ENCODE assay signal across 9 cellular contexts in genomic region chr5:96896285-96896711, GRCh38. TPM values are rescaled to one million over a fixed set of nuclear protein-coding genes. Genes with fewer than 3 reads are reported as not detected.
A peak's percentile ranks its signal among the peaks of the same experiment; 100 is the strongest.
DNase-seq lines count a peak whose midpoint lies in the region; ATAC-seq lines count a peak whose summit lies in the region.
"Had no signal": no experiment of that assay in that cellular context is flagged by ENCODE, and none has a peak within 500 bp of the region (broad histone marks: within the 10 kb centered on the region; RNA-seq: fewer than 3 reads in every experiment).

No MANE protein-coding gene starts in this region.

- peak overlapping the region; percentile 93 for H3K27ac Mint-ChIP-seq in activated CD4-positive, alpha-beta memory T cell treated with anti-CD3 and anti-CD28 coated beads for 36 hours
- peak overlapping the region; percentile 94 to 96 for H3K27ac Mint-ChIP-seq in stimulated activated naive CD8-positive, alpha-beta T cell treated with anti-CD3 and anti-CD28 coated beads, Interleukin-15, amount 100 ng/mL, for 72 hours

- peak overlapping the region; percentile 84 for H3K4me3 Mint-ChIP-seq in activated T-cell treated with anti-CD3 and anti-CD28 coated beads, Interleukin-2, amount 50 U/mL, for 4 hours
- H3K4me3 Mint-ChIP-seq in activated CD4-positive, alpha-beta memory T cell treated with anti-CD3 and anti-CD28 coated beads for 36 hours, result peak overlapping the region; percentile 79
- peak overlapping the region; percentile 82 to 90 for H3K4me3 Mint-ChIP-seq in stimulated activated naive CD8-positive, alpha-beta T cell treated with anti-CD3 and anti-CD28 coated beads, Interleukin-15, amount 100 ng/mL, for 72 hours

- intact Hi-C loops in activated CD4-positive, alpha-beta memory T cell treated with anti-CD3 and anti-CD28 coated beads for 36 hours (cut with micrococcal nuclease), result loop anchor here (1.0 to 5.0 kb wide), 10 partner anchors 10 to 199 kb away; partner anchors contain the start of gene ERAP2

- peaks cover 56% of the 10 kb centered on the region for H3K4me1 Mint-ChIP-seq in activated T-cell treated with anti-CD3 and anti-CD28 coated beads, Interleukin-2, amount 50 U/mL, for 4 hours (ENCODE audit: low read depth)
- peaks cover 48% of the 10 kb centered on the region for H3K4me1 Mint-ChIP-seq in activated CD4-positive, alpha-beta memory T cell treated with anti-CD3 and anti-CD28 coated beads for 36 hours (ENCODE audit: low read depth)
- peaks cover 65% of the 10 kb centered on the region for H3K4me1 Mint-ChIP-seq in stimulated activated naive CD8-positive, alpha-beta T cell treated with anti-CD3 and anti-CD28 coated beads, Interleukin-15, amount 100 ng/mL, for 72 hours

- CTCF ChIA-PET in activated CD4-positive, alpha-beta memory T cell treated with anti-CD3 and anti-CD28 coated beads for 36 hours (lab: Charles Lee), result interaction anchor here (0.7 to 1.9 kb wide), 10 partner anchors 9 to 265 kb away, joined by 3 to 14 read pairs (median 4); partner anchors contain the start of gene ERAP2

- H3K9me3 Mint-ChIP-seq in activated T-cell treated with anti-CD3 and anti-CD28 coated beads, Interleukin-2, amount 50 U/mL, for 4 hours, result no peaks in the 10 kb centered on the region
- H3K9me3 Mint-ChIP-seq in activated CD4-positive, alpha-beta memory T cell treated with anti-CD3 and anti-CD28 coated beads for 36 hours, result no peaks in the 10 kb centered on the region
- H3K9me3 Mint-ChIP-seq in stimulated activated naive CD8-positive, alpha-beta T cell treated with anti-CD3 and anti-CD28 coated beads, Interleukin-15, amount 100 ng/mL, for 72 hours, result no peaks in the 10 kb centered on the region

- POLR2A ChIA-PET in activated CD4-positive, alpha-beta memory T cell treated with anti-CD3 and anti-CD28 coated beads for 36 hours (lab: Charles Lee), result interaction anchor here (1.0 to 2.5 kb wide), 6 partner anchors 11 to 61 kb away, joined by 3 to 13 read pairs (median 7); partner anchors contain the start of genes ERAP2 and LNPEP

- ATAC-seq in activated T-cell treated with anti-CD3 and anti-CD28 coated beads, Interleukin-2, amount 50 U/mL, for 4 hours, result peak; percentile 75 to 76
- ATAC-seq in HG03066 (IDR thresholded peaks at IDR 0.05; ENCODE audit: low read depth, unreplicated experiment), result peak; percentile 74
- ATAC-seq in stimulated activated naive CD8-positive, alpha-beta T cell treated with anti-CD3 and anti-CD28 coated beads, Interleukin-15, amount 100 ng/mL, for 72 hours, result peak; percentile 75

- DNase-seq in activated T-cell treated with anti-CD3 and anti-CD28 coated beads, Interleukin-2, amount 50 U/mL, for 4 hours, result peak; percentile 32
- DNase-seq in activated T-cell treated with anti-CD3 and anti-CD28 coated beads, Interleukin-2, amount 50 U/mL, for 48 hours, result no peak
- peak; percentile 71 for DNase-seq in activated CD4-positive, alpha-beta memory T cell treated with anti-CD3 and anti-CD28 coated beads for 36 hours
- no peak for DNase-seq in stimulated activated naive CD8-positive, alpha-beta T cell treated with anti-CD3 and anti-CD28 coated beads, Interleukin-15, amount 100 ng/mL, for 72 hours
- no peak for DNase-seq in DMS153 (lab: John Stamatoyannopoulos, UW)
- no peak for DNase-seq in NCI-H1694 treated with DMSO at 0.1 percent for 48 hours (lab: John Stamatoyannopoulos, UW)
- no peak for DNase-seq in NCI-H2196 (lab: John Stamatoyannopoulos, UW; ENCODE audit: unreplicated experiment)
- DNase-seq: mesenchymal stem cell had no signal

- H3K27me3 Mint-ChIP-seq in activated T-cell treated with anti-CD3 and anti-CD28 coated beads, Interleukin-2, amount 50 U/mL, for 4 hours (ENCODE audit: low read depth), result no peaks in the 10 kb centered on the region
- H3K27me3 Mint-ChIP-seq in activated CD4-positive, alpha-beta memory T cell treated with anti-CD3 and anti-CD28 coated beads for 36 hours, result no peaks in the 10 kb centered on the region
- H3K27me3 Mint-ChIP-seq in stimulated activated naive CD8-positive, alpha-beta T cell treated with anti-CD3 and anti-CD28 coated beads, Interleukin-15, amount 100 ng/mL, for 72 hours, result no peaks in the 10 kb centered on the region

- H3K36me3 Mint-ChIP-seq in activated T-cell treated with anti-CD3 and anti-CD28 coated beads, Interleukin-2, amount 50 U/mL, for 4 hours (ENCODE audit: insufficient read depth), result peaks cover 47% of the 10 kb centered on the region
- H3K36me3 Mint-ChIP-seq in activated CD4-positive, alpha-beta memory T cell treated with anti-CD3 and anti-CD28 coated beads for 36 hours, result peaks cover 45% of the 10 kb centered on the region

RNA-seq across cellular contexts. Expression of gene ERAP2, which starts 20.0 kb away (rescaled TPM):
- 10 to 100 TPM; 11.2 to 32.2 (median 15.2) TPM for total RNA-seq in activated T-cell treated with anti-CD3 and anti-CD28 coated beads, Interleukin-2, amount 50 U/mL, for 4 hours
- total RNA-seq in activated CD4-positive, alpha-beta memory T cell treated with anti-CD3 and anti-CD28 coated beads for 36 hours, result 10 to 100 TPM; 44.8 to 48.9 TPM

RNA-seq across cellular contexts. Expression of gene LNPEP, which starts 39.6 kb away (rescaled TPM):
- 10 to 100 TPM; 20.3 to 22.9 (median 20.6) TPM for total RNA-seq in activated T-cell treated with anti-CD3 and anti-CD28 coated beads, Interleukin-2, amount 50 U/mL, for 4 hours
- total RNA-seq in activated CD4-positive, alpha-beta memory T cell treated with anti-CD3 and anti-CD28 coated beads for 36 hours, result 10 to 100 TPM; 44.7 to 45.8 TPM

Comparison
In these comparisons a context has a peak if more than half of its experiments do, and no peak if none do; other contexts are left out.
1. DNase-seq: peak in activated T-cell treated with anti-CD3 and anti-CD28 coated beads, Interleukin-2, amount 50 U/mL, for 4 hours (single experiment) and activated CD4-positive, alpha-beta memory T cell treated with anti-CD3 and anti-CD28 coated beads for 36 hours (single experiment); none in activated T-cell treated with anti-CD3 and anti-CD28 coated beads, Interleukin-2, amount 50 U/mL, for 48 hours (0 of 2), stimulated activated naive CD8-positive, alpha-beta T cell treated with anti-CD3 and anti-CD28 coated beads, Interleukin-15, amount 100 ng/mL, for 72 hours (0 of 2), DMS153 (single experiment), NCI-H1694 treated with DMSO at 0.1 percent for 48 hours (single experiment) and NCI-H2196 (single experiment).
2. Peak in every context shown above with its lines, with median percentiles within 50 percentile points of each other: ATAC-seq and H3K4me3 Mint-ChIP-seq.